In the genomic region with DNA sequence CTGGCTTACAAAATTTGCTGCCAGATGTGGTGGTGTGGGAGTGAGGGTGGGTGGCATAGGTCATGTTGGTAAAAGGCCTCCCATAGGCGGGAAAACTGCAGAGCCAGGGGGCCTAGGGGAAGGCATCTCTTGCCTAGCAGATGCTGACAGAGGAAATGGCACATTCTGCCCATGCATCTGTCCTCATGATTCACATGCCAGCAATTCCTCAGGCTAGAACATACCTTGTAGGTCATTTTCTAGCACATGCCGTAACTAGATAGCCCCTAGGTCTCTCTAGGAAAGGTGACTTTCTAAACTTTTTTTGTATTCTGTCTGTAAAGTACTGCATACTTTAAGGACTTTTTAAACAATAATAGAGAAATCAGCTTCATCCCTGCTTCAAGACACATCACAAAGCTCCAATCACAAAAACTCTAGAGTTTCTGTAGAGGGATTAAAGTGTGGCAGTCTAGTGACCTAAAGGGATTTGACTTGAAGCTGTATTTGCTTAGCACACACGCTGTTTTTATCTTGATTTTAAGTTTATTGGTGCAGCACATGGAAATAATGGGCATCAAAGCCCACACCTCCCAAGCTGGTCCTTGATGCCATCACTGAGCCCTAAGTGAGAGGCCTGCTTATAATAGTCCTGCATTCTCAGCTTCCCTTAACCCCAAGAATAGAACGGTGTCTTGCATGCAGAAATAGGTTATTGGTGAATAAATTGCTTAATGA, we compare ENCODE assay signal across 11 cellular contexts. TPM values are rescaled to one million over a fixed set of nuclear protein-coding genes. Genes with fewer than 3 reads are reported as not detected.
DNase-seq lines count a peak whose midpoint lies in the region; ATAC-seq and TF ChIP-seq lines count a peak whose summit lies in the region.
"Had no signal": no experiment of that assay in that cellular context is flagged by ENCODE, and none has a peak within 500 bp of the region (broad histone marks: within the 10 kb centered on the region; RNA-seq: fewer than 3 reads in every experiment).

No MANE protein-coding gene starts in this region.

- DNase-seq in SK-N-SH (no peak), HuH-7.5 (ENCODE audit: low spot score) (no peak), SW480 (ENCODE audit: low spot score) (no peak), adrenal gland (no peak)
- DNase-seq: 8988T had no signal

- H3K4me1 ChIP-seq in SK-N-SH (ENCODE audit: control insufficient read depth in 1 of 2, insufficient read depth in 2 of 2, low read depth in 1 of 2, low read length in 1 of 2) (peaks cover 4 to 11% of the 10 kb centered on the region in 2 experiments; a peak in 1 of 4 replicates), parathyroid adenoma (peaks cover 20% of the 10 kb centered on the region), adrenal gland (replicated peaks in 1 of 2) (peaks cover 0 to 11% of the 10 kb centered on the region in 2 donors)

- TF ChIP-seq RAD21 in SK-N-SH (IDR thresholded peaks at IDR 0.05; ENCODE audit: low read length): no peak

- H3K36me3 ChIP-seq in SK-N-SH (replicated peaks in 1 of 2; ENCODE audit: control insufficient read depth in 1 of 2, insufficient read depth in 2 of 2, low read length in 1 of 2): no peaks in the 10 kb centered on the region
- no peaks in the 10 kb centered on the region for H3K36me3 ChIP-seq in parathyroid adenoma (ENCODE audit: control insufficient read depth, insufficient read depth, low read length)
- no peaks in the 10 kb centered on the region for H3K36me3 ChIP-seq in adrenal gland (replicated peaks in 1 of 2)

- H3K79me2 ChIP-seq in SK-N-SH (ENCODE audit: insufficient read depth) (no peaks in the 10 kb centered on the region), parathyroid adenoma (no peaks in the 10 kb centered on the region)

- CTCF ChIA-PET in SK-N-SH (lab: Yijun Ruan, JAX): interaction anchor here (0.7 to 6.5 kb wide), 67 partner anchors 9 to 582 kb away, joined by 3 to 182 read pairs (median 5); a partner anchor contains a TSS

- H3K36me3 Mint-ChIP-seq in activated T-helper 17 cell treated with anti-CD3 and anti-CD28 coated beads, Interleukin-2, amount 50 U/mL, for 72 hours (ENCODE audit: low read depth): no peaks in the 10 kb centered on the region
- H3K36me3 Mint-ChIP-seq: CD8-positive, alpha-beta memory T cell had no signal

- no peak for TF ChIP-seq POLR2A in adrenal gland (IDR thresholded peaks at IDR 0.05)

- 79% methylated on average over 4 of the region's 4 CpGs for WGBS in SK-N-SH (ENCODE audit: low lambda C conversion rate)
- WGBS in adrenal gland, 4 donors: 84 to 98% (median 96%) methylated on average over 4 of the region's 4 CpGs

- no peak overlapping the region for H3K9ac ChIP-seq in SK-N-SH
- H3K9ac ChIP-seq in parathyroid adenoma: no peak overlapping the region

- no peak overlapping the region for H3K27ac Mint-ChIP-seq in activated T-helper 17 cell treated with anti-CD3 and anti-CD28 coated beads, Interleukin-2, amount 50 U/mL, for 72 hours

- H3K4me3 Mint-ChIP-seq in activated T-helper 17 cell treated with anti-CD3 and anti-CD28 coated beads, Interleukin-2, amount 50 U/mL, for 72 hours: no peak overlapping the region
- H3K4me3 Mint-ChIP-seq: CD8-positive, alpha-beta memory T cell had no signal

- H3K27me3 Mint-ChIP-seq in activated T-helper 17 cell treated with anti-CD3 and anti-CD28 coated beads, Interleukin-2, amount 50 U/mL, for 72 hours: peaks cover 5% of the 10 kb centered on the region

- no peaks in the 10 kb centered on the region for H3F3A ChIP-seq in SK-N-SH (replicated peaks; ENCODE audit: insufficient read depth)

- ATAC-seq in SK-N-SH treated with all-trans-retinoic acid at 6 μM for 48 hours (peak; percentile 18; the same call in 2 of the 3 replicates), HG02678 (IDR thresholded peaks at IDR 0.05; ENCODE audit: unreplicated experiment) (peak; percentile 18)
- peak; percentile 9 for ATAC-seq in activated T-helper 17 cell treated with anti-CD3 and anti-CD28 coated beads, Interleukin-2, amount 50 U/mL, for 72 hours (replicated peaks)

- TF ChIP-seq EP300 in SK-N-SH (IDR thresholded peaks at IDR 0.05; ENCODE audit: borderline replicate concordance in 1 of 2, low read depth in 1 of 2, low read length in 1 of 2): no peak

- H3K27ac ChIP-seq in SK-N-SH (ENCODE audit: low read depth in 2 of 2, low read length in 1 of 2): no peak overlapping the region
- peak overlapping the region; percentile 67 for H3K27ac ChIP-seq in parathyroid adenoma
- H3K27ac ChIP-seq in adrenal gland: no peak overlapping the region
- H3K27ac ChIP-seq: HL-60 had no signal

- no peaks in the 10 kb centered on the region for H3K9me2 ChIP-seq in SK-N-SH

- H3K9me3 Mint-ChIP-seq in activated T-helper 17 cell treated with anti-CD3 and anti-CD28 coated beads, Interleukin-2, amount 50 U/mL, for 72 hours: no peaks in the 10 kb centered on the region
- H3K9me3 Mint-ChIP-seq: CD8-positive, alpha-beta memory T cell had no signal

- H3K9me3 ChIP-seq in SK-N-SH: no peaks in the 10 kb centered on the region
- no peaks in the 10 kb centered on the region for H3K9me3 ChIP-seq in parathyroid adenoma (ENCODE audit: control insufficient read depth, low read length)
- H3K9me3 ChIP-seq in adrenal gland (replicated peaks in 1 of 3): no peaks in the 10 kb centered on the region

- H3K4me2 ChIP-seq in SK-N-SH: no peak overlapping the region
- H3K4me2 ChIP-seq in parathyroid adenoma (ENCODE audit: low read length): no peak overlapping the region

- H3K4me1 Mint-ChIP-seq in activated T-helper 17 cell treated with anti-CD3 and anti-CD28 coated beads, Interleukin-2, amount 50 U/mL, for 72 hours: no peaks in the 10 kb centered on the region
- H3K4me1 Mint-ChIP-seq: CD8-positive, alpha-beta memory T cell had no signal

- H2AFZ ChIP-seq in SK-N-SH (ENCODE audit: low read depth): no peak overlapping the region
- H2AFZ ChIP-seq in parathyroid adenoma: peak overlapping the region; percentile 81

- no peak overlapping the region for H3K4me3 ChIP-seq in SK-N-SH (ENCODE audit: low read depth in 2 of 2, low read length in 1 of 2)
- H3K4me3 ChIP-seq in parathyroid adenoma (ENCODE audit: low read depth, low read length): no peak overlapping the region
- no peak overlapping the region for H3K4me3 ChIP-seq in adrenal gland

- POLR2A ChIA-PET in SK-N-SH (lab: Yijun Ruan, JAX): interaction anchor here (0.5 to 0.6 kb wide), 2 partner anchors 126 to 344 kb away, joined by 3 read pairs; no protein-coding TSS in a partner anchor

- intact Hi-C loops in adrenal gland (cut with DNase I): loop anchor here (5.0 to 10.0 kb wide), 2 partner anchors 113 to 475 kb away; no protein-coding TSS in a partner anchor

- no peaks in the 10 kb centered on the region for H4K20me1 ChIP-seq in SK-N-SH (ENCODE audit: insufficient read depth)

- TF ChIP-seq CTCF in SK-N-SH (IDR thresholded peaks at IDR 0.05) (no peak), parathyroid adenoma (IDR thresholded peaks at IDR 0.05) (no peak), adrenal gland (IDR thresholded peaks at IDR 0.05) (no peak)

- no peaks in the 10 kb centered on the region for H3K27me3 ChIP-seq in SK-N-SH (ENCODE audit: insufficient read depth)
- H3K27me3 ChIP-seq in parathyroid adenoma (ENCODE audit: control insufficient read depth, insufficient read depth, low read length): no peaks in the 10 kb centered on the region
- no peaks in the 10 kb centered on the region for H3K27me3 ChIP-seq in adrenal gland

TF ChIP-seq in SK-N-SH treated with all-trans-retinoic acid at 6 μM for 48 hours, 23 proteins besides CTCF, POLR2A, EP300 and RAD21 (continues in another document):
- TF ChIP-seq TOX (CRISPR knock-in tag; IDR thresholded peaks at IDR 0.05; ENCODE audit: borderline replicate concordance) (no peak), ZFP30 (CRISPR knock-in tag; IDR thresholded peaks at IDR 0.05) (no peak), CSDC2 (CRISPR knock-in tag; IDR thresholded peaks at IDR 0.05) (no peak)
- TF ChIP-seq, protein P1, sequence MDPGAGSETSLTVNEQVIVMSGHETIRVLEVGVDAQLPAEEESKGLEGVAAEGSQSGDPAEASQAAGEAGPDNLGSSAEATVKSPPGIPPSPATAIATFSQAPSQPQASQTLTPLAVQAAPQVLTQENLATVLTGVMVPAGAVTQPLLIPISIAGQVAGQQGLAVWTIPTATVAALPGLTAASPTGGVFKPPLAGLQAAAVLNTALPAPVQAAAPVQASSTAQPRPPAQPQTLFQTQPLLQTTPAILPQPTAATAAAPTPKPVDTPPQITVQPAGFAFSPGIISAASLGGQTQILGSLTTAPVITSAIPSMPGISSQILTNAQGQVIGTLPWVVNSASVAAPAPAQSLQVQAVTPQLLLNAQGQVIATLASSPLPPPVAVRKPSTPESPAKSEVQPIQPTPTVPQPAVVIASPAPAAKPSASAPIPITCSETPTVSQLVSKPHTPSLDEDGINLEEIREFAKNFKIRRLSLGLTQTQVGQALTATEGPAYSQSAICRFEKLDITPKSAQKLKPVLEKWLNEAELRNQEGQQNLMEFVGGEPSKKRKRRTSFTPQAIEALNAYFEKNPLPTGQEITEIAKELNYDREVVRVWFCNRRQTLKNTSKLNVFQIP (CRISPR knock-in tag; IDR thresholded peaks at IDR 0.05; ENCODE audit: borderline replicate concordance, low read depth): no peak

TF ChIP-seq in SK-N-SH, 30 proteins besides CTCF, POLR2A, EP300 and RAD21:
- no peak for TF ChIP-seq EZH2phosphoT487 (IDR thresholded peaks at IDR 0.05; ENCODE audit: borderline replicate concordance, low read depth)
- TF ChIP-seq GATA2 (CRISPR knock-in tag; IDR thresholded peaks at IDR 0.05): no peak
- TF ChIP-seq, protein P2, sequence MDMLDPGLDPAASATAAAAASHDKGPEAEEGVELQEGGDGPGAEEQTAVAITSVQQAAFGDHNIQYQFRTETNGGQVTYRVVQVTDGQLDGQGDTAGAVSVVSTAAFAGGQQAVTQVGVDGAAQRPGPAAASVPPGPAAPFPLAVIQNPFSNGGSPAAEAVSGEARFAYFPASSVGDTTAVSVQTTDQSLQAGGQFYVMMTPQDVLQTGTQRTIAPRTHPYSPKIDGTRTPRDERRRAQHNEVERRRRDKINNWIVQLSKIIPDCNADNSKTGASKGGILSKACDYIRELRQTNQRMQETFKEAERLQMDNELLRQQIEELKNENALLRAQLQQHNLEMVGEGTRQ (IDR thresholded peaks at IDR 0.05; ENCODE audit: borderline replicate concordance, low read depth, low read length): no peak
- no peak for TF ChIP-seq ELF1 (IDR thresholded peaks at IDR 0.05)

RNA-seq across cellular contexts. Expression of a gene that starts 55.2 kb away (rescaled TPM):
- 2.3 and 2.9 TPM in 2 replicates for polyA plus RNA-seq in SK-N-SH (2012; rRNA removed)
- 3.7 and 3.8 TPM in 2 replicates for polyA plus RNA-seq in SK-N-SH (2012; cell fraction: cytosol; rRNA removed)
- polyA plus RNA-seq in SK-N-SH (2012; cell fraction: nucleus; rRNA removed): 1.4 and 2.0 TPM in 2 replicates
- 1 to 10 TPM; 1.2 to 2.4 TPM for total RNA-seq in activated T-helper 17 cell treated with anti-CD3 and anti-CD28 coated beads, Interleukin-2, amount 50 U/mL, for 72 hours
- 1 to 10 TPM; 1.6 to 7.2 (median 3.2) TPM for total RNA-seq in adrenal gland
- polyA plus RNA-seq in adrenal gland: 1 to 10 TPM in 1 of 3 donors, under 1 TPM in 2; 0.61 to 5.0 (median 0.88) TPM
